ENCODE assay signal across 29 cellular contexts in genomic region chr13:85141425-85141824, GRCh38.
"Had no signal": no experiment of that assay in that cellular context is flagged by ENCODE, and none has a peak within 500 bp of the region (broad histone marks: within the 10 kb centered on the region; RNA-seq: fewer than 3 reads in every experiment).

No MANE protein-coding gene starts in this region.

- DNase-seq: activated B cell treated with CpG ODN at 0.5 μM for 24 hours; activated CD4-positive, alpha-beta T cell treated with anti-CD3 and anti-CD28 coated beads for 48 hours; activated CD4-positive, alpha-beta T cell treated with anti-CD3 and anti-CD28 coated beads, Interleukin-2, amount 50 U/mL, for 1 hour; activated CD4-positive, alpha-beta T cell treated with anti-CD3 and anti-CD28 coated beads, Interleukin-2, amount 50 U/mL, for 48 hours; activated CD8-positive, alpha-beta memory T cell treated with anti-CD3 and anti-CD28 coated beads for 24 hours; activated CD8-positive, alpha-beta T cell treated with anti-CD3 and anti-CD28 coated beads for 36 hours; activated effector memory CD4-positive, alpha-beta T cell treated with Interleukin-2 at 50 U/mL for 16 hours; activated gamma-delta T cell treated with Interleukin-2 at 50 U/mL for 16 hours; activated naive CD4-positive, alpha-beta T cell treated with anti-CD3 and anti-CD28 coated beads, Interleukin-2, amount 50 U/mL, for 16 hours; activated naive CD4-positive, alpha-beta T cell treated with Interleukin-2 at 50 U/mL for 16 hours; activated T-cell treated with anti-CD3 and anti-CD28 coated beads, Interleukin-2, amount 50 U/mL, for 4 hours; amniotic stem cell; anterior cingulate cortex; brain microvascular endothelial cell; dorsolateral prefrontal cortex; effector memory CD4-positive, alpha-beta T cell; endodermal cell; foreskin melanocyte; T-helper 1 cell; T-helper 17 cell; T1000; WERI-Rb-1 had no signal

- H3K27me3 ChIP-seq: brain microvascular endothelial cell, dorsolateral prefrontal cortex, gastroesophageal sphincter had no signal

- H3K9me3 ChIP-seq: gastroesophageal sphincter had no signal

- H3K36me3 ChIP-seq: brain microvascular endothelial cell, gastroesophageal sphincter, WERI-Rb-1 had no signal

- H3K4me1 ChIP-seq: gastroesophageal sphincter had no signal

- H3K27ac ChIP-seq: brain microvascular endothelial cell, coronary artery, dorsolateral prefrontal cortex, gastroesophageal sphincter, WERI-Rb-1 had no signal

- H3K4me3 ChIP-seq: coronary artery, dorsolateral prefrontal cortex, gastroesophageal sphincter had no signal

- FAIRE-seq: astrocyte, bronchial epithelial cell had no signal

- ATAC-seq: activated CD4-positive, CD25-positive, alpha-beta regulatory T cell treated with anti-CD3 and anti-CD28 coated beads, Interleukin-2, amount 50 U/mL, for 24 hours; activated CD8-positive, alpha-beta T cell treated with anti-CD3 and anti-CD28 coated beads for 36 hours; activated T-cell treated with anti-CD3 and anti-CD28 coated beads, Interleukin-2, amount 50 U/mL, for 4 hours; activated T-helper 17 cell treated with anti-CD3 and anti-CD28 coated beads, Interleukin-2, amount 50 U/mL, for 72 hours; esophagus mucosa; gastroesophageal sphincter; T-helper 17 cell had no signal
